11 cellular contexts compared by ENCODE assay signal in genomic region chr3:147413712-147414325, GRCh38. TPM values are rescaled to one million over a fixed set of nuclear protein-coding genes. Genes with fewer than 3 reads are reported as not detected.
DNase-seq lines count a peak whose midpoint lies in the region; ATAC-seq and TF ChIP-seq lines count a peak whose summit lies in the region.
"Had no signal": no experiment of that assay in that cellular context is flagged by ENCODE, and none has a peak within 500 bp of the region (broad histone marks: within the 10 kb centered on the region; RNA-seq: fewer than 3 reads in every experiment).

No MANE protein-coding gene starts in this region.

- TF ChIP-seq EP300 in stomach (IDR thresholded peaks at IDR 0.05): no peak

- peaks cover 74% of the 10 kb centered on the region for H3K27me3 Mint-ChIP-seq in activated T-cell treated with anti-CD3 and anti-CD28 coated beads, Interleukin-2, amount 50 U/mL, for 72 hours (ENCODE audit: low read depth)
- H3K27me3 Mint-ChIP-seq in activated naive CD8-positive, alpha-beta T cell treated with anti-CD3 and anti-CD28 coated beads, Interleukin-2, amount 50 U/mL, for 24 hours: peaks cover 84% of the 10 kb centered on the region

- WGBS in stomach, 5 donors: 6 to 11% (median 7%) methylated on average over 22 of the region's 22 CpGs

- no peak for TF ChIP-seq CTCF in stomach (IDR thresholded peaks at IDR 0.05)

- H3K4me3 ChIP-seq in iPS-20b (ENCODE audit: low read length): peak overlapping the region; percentile 58
- peak overlapping the region; percentile 3 to 36 (median 33) for H3K4me3 ChIP-seq in stomach
- H3K4me3 ChIP-seq in SJCRH30: no peak overlapping the region
- H3K4me3 ChIP-seq: BLaER1 treated with 17β-estradiol and CSF1 and Interleukin-3, amounts not matched to agents 10 nM and 100 nM had no signal

- intact Hi-C loops in stomach (cut with DNase I; ENCODE audit: low total_unique reads): no loop called here

- H3K36me3 ChIP-seq in iPS-20b (ENCODE audit: insufficient read depth, low read depth, low read length) (no peaks in the 10 kb centered on the region), stomach (no peaks in the 10 kb centered on the region), SJCRH30 (peaks cover 57% of the 10 kb centered on the region)
- H3K36me3 ChIP-seq: BLaER1 treated with 17β-estradiol and CSF1 and Interleukin-3, amounts not matched to agents 10 nM and 100 nM had no signal

- peak overlapping the region; percentile 28; the same call in 1 of the 2 replicates for H3K9ac ChIP-seq in iPS-20b (ENCODE audit: low read depth, low read length)
- H3K9ac ChIP-seq: BLaER1 treated with 17β-estradiol and CSF1 and Interleukin-3, amounts not matched to agents 10 nM and 100 nM had no signal

- H3K27ac ChIP-seq in iPS-20b (ENCODE audit: low read length): no peak overlapping the region
- no peak overlapping the region for H3K27ac ChIP-seq in stomach
- H3K27ac ChIP-seq in SJCRH30: no peak overlapping the region
- H3K27ac ChIP-seq: BLaER1 treated with 17β-estradiol and CSF1 and Interleukin-3, amounts not matched to agents 10 nM and 100 nM had no signal

- H3K27ac Mint-ChIP-seq in activated T-cell treated with anti-CD3 and anti-CD28 coated beads, Interleukin-2, amount 50 U/mL, for 72 hours: no peak overlapping the region
- H3K27ac Mint-ChIP-seq in activated naive CD8-positive, alpha-beta T cell treated with anti-CD3 and anti-CD28 coated beads, Interleukin-2, amount 50 U/mL, for 24 hours: peak overlapping the region; percentile 65

- peak overlapping the region; percentile 79 for H3K4me3 Mint-ChIP-seq in activated T-cell treated with anti-CD3 and anti-CD28 coated beads, Interleukin-2, amount 50 U/mL, for 72 hours
- peak overlapping the region; percentile 62 for H3K4me3 Mint-ChIP-seq in activated naive CD8-positive, alpha-beta T cell treated with anti-CD3 and anti-CD28 coated beads, Interleukin-2, amount 50 U/mL, for 24 hours

- peaks cover 10 to 13% of the 10 kb centered on the region in 2 donors for H3K36me3 Mint-ChIP-seq in activated T-cell treated with anti-CD3 and anti-CD28 coated beads, Interleukin-2, amount 50 U/mL, for 72 hours (ENCODE audit: insufficient read depth in 2 of 2)
- H3K36me3 Mint-ChIP-seq in activated naive CD8-positive, alpha-beta T cell treated with anti-CD3 and anti-CD28 coated beads, Interleukin-2, amount 50 U/mL, for 24 hours (ENCODE audit: low read depth): peaks cover 24% of the 10 kb centered on the region

- TF ChIP-seq POLR2A in stomach (IDR thresholded peaks at IDR 0.05): no peak

- H3K4me1 ChIP-seq in iPS-20b (ENCODE audit: insufficient read depth, low read length) (peaks cover 11% of the 10 kb centered on the region), stomach (peaks cover 26 to 52% (median 42%) of the 10 kb centered on the region in 4 donors), SJCRH30 (no peaks in the 10 kb centered on the region; the same call in 1 of the 2 replicates)

- no peak for DNase-seq in activated T-cell treated with anti-CD3 and anti-CD28 coated beads, Interleukin-2, amount 50 U/mL, for 72 hours
- no peak for DNase-seq in activated T-cell treated with anti-CD3 and anti-CD28 coated beads, Interleukin-2, amount 50 U/mL, for 1 hour
- no peak for DNase-seq in activated naive CD8-positive, alpha-beta T cell treated with anti-CD3 and anti-CD28 coated beads, Interleukin-2, amount 50 U/mL, for 24 hours
- DNase-seq in stomach (no peak), SJCRH30 (no peak)
- DNase-seq: dermis blood vessel endothelial cell, left colon had no signal

- H3K27me3 ChIP-seq in iPS-20b (ENCODE audit: insufficient read depth, low read length) (peaks cover 100% of the 10 kb centered on the region), stomach (peaks cover 41 to 100% (median 84%) of the 10 kb centered on the region in 3 donors), SJCRH30 (no peaks in the 10 kb centered on the region)

- H3K9me3 ChIP-seq in iPS-20b (ENCODE audit: insufficient read depth, low read depth, low read length) (no peaks in the 10 kb centered on the region), stomach (peaks cover 4 to 50% (median 29%) of the 10 kb centered on the region in 4 donors), SJCRH30 (replicated peaks) (peaks cover 8% of the 10 kb centered on the region; the same call in 1 of the 2 replicates)

- no peak for ATAC-seq in activated T-cell treated with anti-CD3 and anti-CD28 coated beads, Interleukin-2, amount 50 U/mL, for 72 hours (replicated peaks in 1 of 2)
- no peak for ATAC-seq in activated naive CD8-positive, alpha-beta T cell treated with anti-CD3 and anti-CD28 coated beads, Interleukin-2, amount 50 U/mL, for 24 hours
- ATAC-seq in GM18867 (IDR thresholded peaks at IDR 0.05; ENCODE audit: unreplicated experiment) (no peak), GM18868 (IDR thresholded peaks at IDR 0.05; ENCODE audit: unreplicated experiment) (no peak)
- ATAC-seq: left colon had no signal

- peaks cover 2 to 3% of the 10 kb centered on the region in 2 donors for H3K9me3 Mint-ChIP-seq in activated T-cell treated with anti-CD3 and anti-CD28 coated beads, Interleukin-2, amount 50 U/mL, for 72 hours
- peaks cover 22% of the 10 kb centered on the region for H3K9me3 Mint-ChIP-seq in activated naive CD8-positive, alpha-beta T cell treated with anti-CD3 and anti-CD28 coated beads, Interleukin-2, amount 50 U/mL, for 24 hours

- H3K4me1 Mint-ChIP-seq in activated T-cell treated with anti-CD3 and anti-CD28 coated beads, Interleukin-2, amount 50 U/mL, for 72 hours (ENCODE audit: low read depth): peaks cover 21% of the 10 kb centered on the region
- peaks cover 30% of the 10 kb centered on the region for H3K4me1 Mint-ChIP-seq in activated naive CD8-positive, alpha-beta T cell treated with anti-CD3 and anti-CD28 coated beads, Interleukin-2, amount 50 U/mL, for 24 hours

RNA-seq across cellular contexts. Expression of gene ZIC1, which starts 4.7 kb away (rescaled TPM):
- not detected for total RNA-seq in activated T-cell treated with anti-CD3 and anti-CD28 coated beads, Interleukin-2, amount 50 U/mL, for 72 hours
- total RNA-seq in stomach: not detected
- polyA plus RNA-seq in stomach: under 1 TPM in 1 of 3 donors, not detected in 2; 0.76 TPM
- 44.4 and 55.7 TPM in 2 replicates for total RNA-seq in SJCRH30 (2014; rRNA removed; shearing (Covaris generic))
- total RNA-seq: dermis blood vessel endothelial cell, left colon had no signal

RNA-seq across cellular contexts. Expression of gene ZIC4, which starts 7.5 kb away (rescaled TPM):
- total RNA-seq in activated T-cell treated with anti-CD3 and anti-CD28 coated beads, Interleukin-2, amount 50 U/mL, for 72 hours: not detected
- not detected for total RNA-seq in stomach
- polyA plus RNA-seq in stomach: not detected
- total RNA-seq in SJCRH30 (2014; rRNA removed; shearing (Covaris generic)): 0.20 and 0.87 TPM in 2 replicates
- total RNA-seq: dermis blood vessel endothelial cell, left colon had no signal

Comparison
In these comparisons a context has a peak if more than half of its experiments do, and no peak if none do; other contexts are left out.
1. RNA of gene ZIC1, which starts 4.7 kb away (total RNA-seq): 44.4 to 55.7 TPM in SJCRH30; not detected in activated T-cell treated with anti-CD3 and anti-CD28 coated beads, Interleukin-2, amount 50 U/mL, for 72 hours and not detected in stomach; every median in the first group is over 10 times any median in the second.